14 cellular contexts compared by ENCODE assay signal in genomic region chr18:58842978-58843661, GRCh38. TPM values are rescaled to one million over a fixed set of nuclear protein-coding genes. Genes with fewer than 3 reads are reported as not detected.
DNase-seq lines count a peak whose midpoint lies in the region; ATAC-seq, FAIRE-seq and TF ChIP-seq lines count a peak whose summit lies in the region.
"Had no signal": no experiment of that assay in that cellular context is flagged by ENCODE, and none has a peak within 500 bp of the region (broad histone marks: within the 10 kb centered on the region; RNA-seq: fewer than 3 reads in every experiment).

No MANE protein-coding gene starts in this region.

- no peaks in the 10 kb centered on the region for H3F3A ChIP-seq in PC-3 (ENCODE audit: low read length, unreplicated experiment)

- POLR2A ChIA-PET in PC-3 (lab: Charles Lee; ENCODE audit: unreplicated experiment): interaction anchor here (0.6 kb wide), 1 partner anchor 622 kb away, joined by 3 read pairs; no protein-coding TSS in a partner anchor

- H3K4me1 ChIP-seq in PC-3 (ENCODE audit: insufficient read depth, low read length): no peaks in the 10 kb centered on the region
- H3K4me1 ChIP-seq in parathyroid adenoma: no peaks in the 10 kb centered on the region
- H3K4me1 ChIP-seq: left lung had no signal

- no peaks in the 10 kb centered on the region for H4K20me1 ChIP-seq in PC-3 (ENCODE audit: low read length)

- ATAC-seq in PC-3: no peak
- peak; percentile 94 for ATAC-seq in left ventricle myocardium superior
- ATAC-seq: left lung had no signal

- H3K4me2 ChIP-seq in PC-3 (ENCODE audit: low read length) (no peak overlapping the region), parathyroid adenoma (ENCODE audit: low read length) (no peak overlapping the region)

- no peaks in the 10 kb centered on the region for H3K27me3 ChIP-seq in PC-3 (ENCODE audit: low read length)
- H3K27me3 ChIP-seq in parathyroid adenoma (ENCODE audit: control insufficient read depth, insufficient read depth, low read length): no peaks in the 10 kb centered on the region

- H3K9me3 ChIP-seq in PC-3 (ENCODE audit: low read length) (0 out of 2 replicates have a peak, but pooled peaks cover 4% of the 10 kb centered on the region), parathyroid adenoma (ENCODE audit: control insufficient read depth, low read length) (no peaks in the 10 kb centered on the region)
- H3K9me3 ChIP-seq: left lung, neutrophil, spleen had no signal

- H2AFZ ChIP-seq in PC-3 (ENCODE audit: low read length) (0 out of 2 replicates have a peak overlapping the region, but pooled peaks have one; percentile 23), parathyroid adenoma (peak overlapping the region; percentile 48)

- CTCF ChIA-PET in PC-3 (lab: Charles Lee): no interaction called here

- no TSS peak for BruUV-seq in PC-3 (replicated peaks; lab: Mats Ljungman, UMichigan)

- H3K27ac ChIP-seq in PC-3 (ENCODE audit: low read length): no peak overlapping the region
- no peak overlapping the region for H3K27ac ChIP-seq in parathyroid adenoma
- H3K27ac ChIP-seq: left lung, neutrophil, spleen had no signal

- H3K4me3 ChIP-seq in PC-3 (ENCODE audit: low read length): no peak overlapping the region
- no peak overlapping the region for H3K4me3 ChIP-seq in parathyroid adenoma (ENCODE audit: low read depth, low read length)
- H3K4me3 ChIP-seq: left lung, spleen had no signal

- H3K9ac ChIP-seq in PC-3 (ENCODE audit: low read length) (no peak overlapping the region), parathyroid adenoma (no peak overlapping the region)

- H3K9me2 ChIP-seq in PC-3 (replicated peaks; ENCODE audit: low read length): no peaks in the 10 kb centered on the region

- FAIRE-seq in D721Med (lab: Jason Lieb, UNC): peak; percentile 100
- FAIRE-seq: GM12891 had no signal

- TF ChIP-seq CTCF in D721Med (IDR thresholded peaks at IDR 0.05; ENCODE audit: insufficient read depth, missing control alignments): no peak
- no peak for TF ChIP-seq CTCF in PC-3 (conservative IDR thresholded peaks at IDR 0.05; ENCODE audit: low read depth, low read length)
- no peak for TF ChIP-seq CTCF in parathyroid adenoma (IDR thresholded peaks at IDR 0.05)

- no peaks in the 10 kb centered on the region for H3K36me3 ChIP-seq in PC-3 (ENCODE audit: low read depth, low read length)
- H3K36me3 ChIP-seq in parathyroid adenoma (ENCODE audit: control insufficient read depth, insufficient read depth, low read length): no peaks in the 10 kb centered on the region
- H3K36me3 ChIP-seq: left lung, neutrophil, spleen had no signal

- no peaks in the 10 kb centered on the region for H3K79me2 ChIP-seq in PC-3 (ENCODE audit: low read length)
- no peaks in the 10 kb centered on the region for H3K79me2 ChIP-seq in parathyroid adenoma

- DNase-seq in D721Med (ENCODE audit: insufficient read length, low spot score) (peak; percentile 91), PC-3 (no peak), left ventricle myocardium superior (peak; percentile 62), COLO668 (lab: John Stamatoyannopoulos, UW; ENCODE audit: unreplicated experiment) (no peak), NCI-H526 (lab: John Stamatoyannopoulos, UW) (no peak)
- DNase-seq in effector CD8-positive, alpha-beta T cell (lab: John Stamatoyannopoulos, UW): no peak
- no peak for DNase-seq in activated CD4-positive, alpha-beta T cell treated with anti-CD3 and anti-CD28 coated beads for 1 hour
- DNase-seq: HFFc6, left lung, NCI-H510A, spleen had no signal

- intact Hi-C loops in PC-3 (cut with micrococcal nuclease) (no loop called here), left ventricle myocardium superior (cut with micrococcal nuclease) (no loop called here)

RNA-seq across cellular contexts. Expression of gene ZNF532, which starts 21.6 kb away (rescaled TPM):
- 47.3 and 62.6 TPM in 2 replicates for total RNA-seq in PC-3 (2014; rRNA removed)
- 64.2 TPM for total RNA-seq in left ventricle myocardium superior

Comparison
In these comparisons a context has a peak if more than half of its experiments do, and no peak if none do; other contexts are left out.
1. DNase-seq: peak in D721Med (single experiment) and left ventricle myocardium superior (single experiment); none in PC-3 (single experiment), effector CD8-positive, alpha-beta T cell (single experiment), COLO668 (single experiment), NCI-H526 (0 of 2) and activated CD4-positive, alpha-beta T cell treated with anti-CD3 and anti-CD28 coated beads for 1 hour (single experiment).